In genomic region chr2:176079285-176079830, GRCh38 we compare ENCODE assay signal across 1 cellular context.
TF ChIP-seq lines count a peak whose summit lies in the region.

No MANE protein-coding gene starts in this region.

TF ChIP-seq in IMR-90, 13 proteins besides CTCF, POLR2A, EP300 and RAD21 (continued from another document):
- TF ChIP-seq USF2 (IDR thresholded peaks at IDR 0.05; ENCODE audit: low read depth, low read length) (no peak), ELK1 (IDR thresholded peaks at IDR 0.05; ENCODE audit: borderline replicate concordance, low read depth, low read length) (no peak), BHLHE40 (IDR thresholded peaks at IDR 0.05; ENCODE audit: low read depth, low read length) (no peak)
